Comparison of ENCODE assay signal across 31 cellular contexts in the genomic region with DNA sequence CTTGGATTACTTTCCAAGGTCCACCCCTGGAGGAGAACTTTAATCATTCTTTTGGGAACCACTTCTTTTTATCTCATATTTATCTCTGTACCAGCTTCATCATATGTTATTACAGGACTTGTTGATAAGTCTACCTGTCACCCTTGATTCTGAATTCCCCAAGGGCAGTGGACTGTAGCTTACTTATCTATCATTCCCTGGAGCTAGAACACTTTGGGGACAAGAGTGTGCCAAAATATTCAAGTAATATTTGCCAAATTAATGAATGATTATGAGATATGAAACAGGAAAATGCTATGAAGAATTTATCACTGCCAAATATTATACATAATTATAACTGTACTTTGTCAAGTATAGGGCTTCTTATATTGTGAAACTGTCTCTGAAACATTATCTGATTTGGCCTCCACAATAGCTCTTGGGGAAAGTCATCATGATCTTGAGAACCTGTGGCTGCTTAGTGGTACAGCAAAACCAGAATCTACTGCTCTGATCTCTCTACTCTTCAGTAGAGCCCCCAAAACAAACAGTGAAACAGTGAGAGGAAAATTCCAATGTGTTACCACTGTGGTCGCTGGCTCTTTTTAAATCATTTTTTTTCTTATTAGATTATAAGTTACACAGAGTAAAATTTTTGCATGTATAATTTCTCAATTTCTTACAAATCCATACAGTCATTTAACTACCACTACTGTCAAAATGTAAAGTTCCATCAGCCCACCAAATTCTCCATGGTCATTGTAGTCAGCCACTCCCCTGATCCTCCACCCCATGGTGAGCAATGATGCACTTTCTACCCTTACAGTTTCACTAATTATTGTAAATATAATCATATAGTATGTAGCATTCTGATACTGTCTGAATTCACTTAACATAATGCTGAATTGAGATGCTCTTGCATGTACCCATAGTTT.
DNase-seq lines count a peak whose midpoint lies in the region; ATAC-seq, FAIRE-seq and TF ChIP-seq lines count a peak whose summit lies in the region.
"Had no signal": no experiment of that assay in that cellular context is flagged by ENCODE, and none has a peak within 500 bp of the region (broad histone marks: within the 10 kb centered on the region; RNA-seq: fewer than 3 reads in every experiment).

No MANE protein-coding gene starts in this region.

- POLR2A ChIA-PET in HepG2 (lab: Yijun Ruan, JAX) = no interaction called here

- intact Hi-C loops in HepG2 (cut with micrococcal nuclease; ENCODE audit: unreplicated experiment) = no loop called here

- no peak overlapping the region for H3K27ac Mint-ChIP-seq in activated naive CD8-positive, alpha-beta T cell treated with anti-CD3 and anti-CD28 coated beads, Interleukin-2, amount 50 U/mL, for 24 hours
- H3K27ac Mint-ChIP-seq: activated T-cell treated with anti-CD3 and anti-CD28 coated beads, Interleukin-2, amount 50 U/mL, for 24 hours; memory B cell; T-helper 1 cell treated with Interleukin-12 subunit alpha and Interleukin-12 subunit beta and Interleukin-4 antibody, amounts not matched to agents 30 μg/mL and 1 μg/mL, for 36 hours had no signal

- no peaks in the 10 kb centered on the region for H4K20me1 ChIP-seq in HepG2 (ENCODE audit: insufficient read depth, low read length)
- H4K20me1 ChIP-seq: BLaER1 treated with 17β-estradiol and CSF1 and Interleukin-3, amounts not matched to agents 10 nM and 100 nM had no signal

- no peaks in the 10 kb centered on the region for H3K27me3 Mint-ChIP-seq in activated naive CD8-positive, alpha-beta T cell treated with anti-CD3 and anti-CD28 coated beads, Interleukin-2, amount 50 U/mL, for 24 hours
- H3K27me3 Mint-ChIP-seq: activated T-cell treated with anti-CD3 and anti-CD28 coated beads, Interleukin-2, amount 50 U/mL, for 24 hours had no signal

- no peaks in the 10 kb centered on the region for H3K4me1 ChIP-seq in HepG2 (ENCODE audit: insufficient read depth, low read length)
- H3K4me1 ChIP-seq: gastroesophageal sphincter, parathyroid adenoma, right atrium auricular region had no signal

- in situ Hi-C loops in HepG2 (cut with HindIII; ENCODE audit: extremely low pct_ligation_motif_present, low pct_unique_long_range_greater_than_20kb) = no loop called here

- H3K36me3 ChIP-seq in HepG2 (replicated peaks in 1 of 2; ENCODE audit: control insufficient read depth in 1 of 2, insufficient read depth in 2 of 2, low read length in 2 of 2) = no peaks in the 10 kb centered on the region
- H3K36me3 ChIP-seq: BLaER1 treated with 17β-estradiol and CSF1 and Interleukin-3, amounts not matched to agents 10 nM and 100 nM; gastroesophageal sphincter; right atrium auricular region had no signal

- TF ChIP-seq CTCF in fibroblast of the aortic adventitia (IDR thresholded peaks at IDR 0.05; ENCODE audit: insufficient read depth, low read length) (no peak), HepG2 (CRISPR knock-in tag; IDR thresholded peaks at IDR 0.05) (no peak)

- H3K4me1 Mint-ChIP-seq in activated naive CD8-positive, alpha-beta T cell treated with anti-CD3 and anti-CD28 coated beads, Interleukin-2, amount 50 U/mL, for 24 hours = no peaks in the 10 kb centered on the region
- H3K4me1 Mint-ChIP-seq: memory B cell had no signal

- TF ChIP-seq RAD21 in HepG2 (CRISPR knock-in tag; IDR thresholded peaks at IDR 0.05) = no peak

- CTCF ChIA-PET in HepG2 (lab: Yijun Ruan, JAX; ENCODE audit: low intra/inter-chr PET ratio, low total read pairs) = no interaction called here

- H2AFZ ChIP-seq in HepG2 (ENCODE audit: low read length) = no peak overlapping the region
- H2AFZ ChIP-seq: parathyroid adenoma had no signal

- 94% methylated on average over 1 of the region's 1 CpG for WGBS in HepG2 (ENCODE audit: low lambda C conversion rate)

- H3K9me3 Mint-ChIP-seq in activated naive CD8-positive, alpha-beta T cell treated with anti-CD3 and anti-CD28 coated beads, Interleukin-2, amount 50 U/mL, for 24 hours = no peaks in the 10 kb centered on the region
- H3K9me3 Mint-ChIP-seq: activated T-cell treated with anti-CD3 and anti-CD28 coated beads, Interleukin-2, amount 50 U/mL, for 24 hours; memory B cell; T-helper 1 cell treated with Interleukin-12 subunit alpha and Interleukin-12 subunit beta and Interleukin-4 antibody, amounts not matched to agents 30 μg/mL and 1 μg/mL, for 36 hours had no signal

- H3K27ac ChIP-seq in HepG2 (ENCODE audit: extremely low read length, insufficient read depth, low read length) = no peak overlapping the region
- H3K27ac ChIP-seq: BLaER1 treated with 17β-estradiol and CSF1 and Interleukin-3, amounts not matched to agents 10 nM and 100 nM; gastroesophageal sphincter; parathyroid adenoma; right atrium auricular region; SK-N-MC had no signal

- no peak overlapping the region for H3K4me3 Mint-ChIP-seq in activated naive CD8-positive, alpha-beta T cell treated with anti-CD3 and anti-CD28 coated beads, Interleukin-2, amount 50 U/mL, for 24 hours
- H3K4me3 Mint-ChIP-seq: activated T-cell treated with anti-CD3 and anti-CD28 coated beads, Interleukin-2, amount 50 U/mL, for 24 hours; memory B cell; neural crest cell; T-helper 1 cell treated with Interleukin-12 subunit alpha and Interleukin-12 subunit beta and Interleukin-4 antibody, amounts not matched to agents 30 μg/mL and 1 μg/mL, for 36 hours had no signal

- H3K36me3 Mint-ChIP-seq in activated naive CD8-positive, alpha-beta T cell treated with anti-CD3 and anti-CD28 coated beads, Interleukin-2, amount 50 U/mL, for 24 hours (ENCODE audit: low read depth) = no peaks in the 10 kb centered on the region
- H3K36me3 Mint-ChIP-seq: memory B cell had no signal

- ATAC-seq in GM18498 (IDR thresholded peaks at IDR 0.05; ENCODE audit: unreplicated experiment) (peak; percentile 39), GM21360 (IDR thresholded peaks at IDR 0.05; ENCODE audit: unreplicated experiment) (peak; percentile 5), HG03354 (IDR thresholded peaks at IDR 0.05; ENCODE audit: poor library complexity, severe bottlenecking, unreplicated experiment) (peak; percentile 45), HepG2 (no peak)
- ATAC-seq in activated naive CD8-positive, alpha-beta T cell treated with anti-CD3 and anti-CD28 coated beads, Interleukin-2, amount 50 U/mL, for 24 hours = no peak
- ATAC-seq: gastroesophageal sphincter, K562 had no signal

- H3K27me3 ChIP-seq in HepG2 (ENCODE audit: control insufficient read depth in 1 of 2, insufficient read depth in 2 of 2, low read length in 2 of 2) = no peaks in the 10 kb centered on the region
- H3K27me3 ChIP-seq: BLaER1 treated with 17β-estradiol and CSF1 and Interleukin-3, amounts not matched to agents 10 nM and 100 nM; gastroesophageal sphincter; right atrium auricular region had no signal

- no peaks in the 10 kb centered on the region for H3K79me2 ChIP-seq in HepG2 (ENCODE audit: insufficient read depth, low read length)
- H3K79me2 ChIP-seq: parathyroid adenoma had no signal

- no peak overlapping the region for H3K4me2 ChIP-seq in HepG2 (ENCODE audit: low read depth, low read length)
- H3K4me2 ChIP-seq: BLaER1 treated with 17β-estradiol and CSF1 and Interleukin-3, amounts not matched to agents 10 nM and 100 nM had no signal

- DNase-seq in fibroblast of the aortic adventitia (ENCODE audit: low read depth) = peak; percentile 29
- DNase-seq in NCI-H69 (lab: John Stamatoyannopoulos, UW) = no peak
- DNase-seq in activated naive CD8-positive, alpha-beta T cell treated with anti-CD3 and anti-CD28 coated beads, Interleukin-2, amount 50 U/mL, for 24 hours = no peak
- no peak for DNase-seq in HepG2 (ENCODE audit: low spot score)
- DNase-seq: activated CD4-positive, alpha-beta T cell treated with anti-CD3 and anti-CD28 coated beads for 4 hours; activated CD8-positive, alpha-beta memory T cell treated with anti-CD3 and anti-CD28 coated beads for 24 hours; activated gamma-delta T cell treated with Interleukin-2 at 50 U/mL for 16 hours; activated T-cell treated with anti-CD3 and anti-CD28 coated beads, Interleukin-2, amount 50 U/mL, for 24 hours; COR-L47; DND-41; hippocampal formation; NCI-H1436; NCI-H2107; NCI-H446 treated with DMSO at 0.1 percent for 48 hours; stimulated activated CD4-positive, alpha-beta T cell treated with anti-CD3 and anti-CD28 coated beads, Interleukin-2, amount 100 ng/mL, for 24 hours; trophoblast cell had no signal

- H3K9me3 ChIP-seq in HepG2 (ENCODE audit: low read length) = no peaks in the 10 kb centered on the region

- FAIRE-seq in HepG2 (lab: Jason Lieb, UNC) = no peak
- FAIRE-seq: endometrium, H1, K562, TTC549 had no signal

- TF ChIP-seq EP300 in HepG2 (IDR thresholded peaks at IDR 0.05; ENCODE audit: low read depth in 2 of 2, low read length in 2 of 2) (no peak), HepG2 (CRISPR knock-in tag; IDR thresholded peaks at IDR 0.05; ENCODE audit: borderline replicate concordance) (no peak)

- H3K4me3 ChIP-seq in fibroblast of the aortic adventitia (ENCODE audit: low read depth, low read length) (no peak overlapping the region), HepG2 (replicated peaks in 1 of 3; ENCODE audit: insufficient read depth in 1 of 3, low read depth in 2 of 3, low read length in 3 of 3) (no peak overlapping the region)
- H3K4me3 ChIP-seq: BLaER1 treated with 17β-estradiol and CSF1 and Interleukin-3, amounts not matched to agents 10 nM and 100 nM; gastroesophageal sphincter; K562; right atrium auricular region; SK-N-MC had no signal

- no peak for TF ChIP-seq POLR2A in HepG2 (IDR thresholded peaks at IDR 0.05; ENCODE audit: insufficient read depth in 1 of 2, low read depth in 2 of 2, low read length in 2 of 2)

- BruUV-seq in HepG2 (replicated peaks; lab: Mats Ljungman, UMichigan) = no TSS peak

- H3K9ac ChIP-seq in HepG2 (ENCODE audit: insufficient read depth, low read depth, low read length) = no peak overlapping the region
- H3K9ac ChIP-seq: BLaER1 treated with 17β-estradiol and CSF1 and Interleukin-3, amounts not matched to agents 10 nM and 100 nM; parathyroid adenoma had no signal

TF ChIP-seq in HepG2, 621 proteins besides CTCF, POLR2A, EP300 and RAD21:
- no peak for TF ChIP-seq ARHGAP35 (CRISPR knock-in tag; IDR thresholded peaks at IDR 0.05; ENCODE audit: borderline replicate concordance)

Comparison
In these comparisons a context has a peak if more than half of its experiments do, and no peak if none do; other contexts are left out.
1. ATAC-seq: peak in GM18498 (single experiment), GM21360 (single experiment) and HG03354 (single experiment); none in activated naive CD8-positive, alpha-beta T cell treated with anti-CD3 and anti-CD28 coated beads, Interleukin-2, amount 50 U/mL, for 24 hours (single experiment) and HepG2 (single experiment).